ENCODE assay signal across 8 cellular contexts in genomic region chr5:139561655-139562451, GRCh38. TPM values are rescaled to one million over a fixed set of nuclear protein-coding genes. Genes with fewer than 3 reads are reported as not detected.
DNase-seq lines count a peak whose midpoint lies in the region; ATAC-seq, FAIRE-seq and TF ChIP-seq lines count a peak whose summit lies in the region.

No MANE protein-coding gene starts in this region.

- SMC1A ChIA-PET in GM12878 (lab: Charles Lee; ENCODE audit: uncharacterized antibody, unreplicated experiment): interaction anchor here (1.0 to 5.5 kb wide), 21 partner anchors 9 to 204 kb away, joined by 3 to 65 read pairs (median 6); no protein-coding TSS in a partner anchor

- no TSS peak for BruUV-seq in GM12878 (replicated peaks; lab: Mats Ljungman, UMichigan)

- ATAC-seq in GM19324 (IDR thresholded peaks at IDR 0.05; ENCODE audit: low FRiP score, unreplicated experiment) (peak; percentile 21), HG03378 (IDR thresholded peaks at IDR 0.05; ENCODE audit: unreplicated experiment) (peak; percentile 8), GM12878 (peak; percentile 50)

- CTCF ChIA-PET in BJ (lab: Yijun Ruan, JAX): interaction anchor here (0.6 to 1.9 kb wide), 7 partner anchors 12 to 256 kb away, joined by 3 to 9 read pairs (median 3); no protein-coding TSS in a partner anchor
- CTCF ChIA-PET in GM12878 (lab: Yijun Ruan, JAX): interaction anchor here (0.7 to 4.8 kb wide), 16 partner anchors 8 to 284 kb away, joined by 3 to 53 read pairs (median 5); no protein-coding TSS in a partner anchor

- no peak for TF ChIP-seq POLR2A in GM12878 (IDR thresholded peaks at IDR 0.05; ENCODE audit: low read depth, low read length)

- TF ChIP-seq CTCF in BJ (IDR thresholded peaks at IDR 0.05; ENCODE audit: insufficient read depth, low read depth, low read length) (no peak), GM12878 (IDR thresholded peaks at IDR 0.05 in 2 of 3, conservative IDR thresholded peaks at IDR 0.05 in 1 of 3; ENCODE audit: control insufficient read depth in 2 of 3, extremely low read depth in 1 of 3, insufficient read depth in 1 of 3, low read depth in 3 of 3, low read length in 3 of 3) (no peak)

- TF ChIP-seq EP300 in GM12878 (IDR thresholded peaks at IDR 0.05; ENCODE audit: borderline replicate concordance in 1 of 2, control insufficient read depth in 1 of 2, low read depth in 2 of 2, low read length in 2 of 2): no peak

- POLR2A ChIA-PET in BJ (lab: Charles Lee) (interaction anchor here (0.7 kb wide), 2 partner anchors 80 to 138 kb away, joined by 3 to 12 read pairs; no protein-coding TSS in a partner anchor), GM12878 (lab: Charles Lee) (interaction anchor here (0.5 to 4.8 kb wide), 25 partner anchors 10 to 479 kb away, joined by 3 to 43 read pairs (median 5); partner anchors contain the start of gene DNAJC18)

- FAIRE-seq in GM12878 (lab: Jason Lieb, UNC): no peak
- FAIRE-seq in small intestine (lab: Jason Lieb, UNC): no peak

- no peaks in the 10 kb centered on the region for H4K20me1 ChIP-seq in GM12878 (ENCODE audit: control insufficient read depth, insufficient read depth)

- TF ChIP-seq RAD21 in GM12878 (IDR thresholded peaks at IDR 0.05; ENCODE audit: insufficient read depth, low read depth, low read length): no peak

- H3K9me3 ChIP-seq in GM12878 (replicated peaks; ENCODE audit: control insufficient read depth, insufficient read depth, low read length) (no peaks in the 10 kb centered on the region), iPS-18a (ENCODE audit: control insufficient read depth, low read depth, low read length) (no peaks in the 10 kb centered on the region), small intestine (ENCODE audit: control insufficient read depth, low read depth) (no peaks in the 10 kb centered on the region)

- H3K4me3 ChIP-seq in BJ (ENCODE audit: low read depth, low read length) (peak overlapping the region; percentile 72), GM12878 (peak overlapping the region; percentile 75), iPS-18a (ENCODE audit: low read length) (peak overlapping the region; percentile 97), small intestine (ENCODE audit: low read depth in 1 of 2, low read length in 2 of 2) (peak overlapping the region; percentile 78 to 95)

- peaks cover 61% of the 10 kb centered on the region for H3K79me2 ChIP-seq in GM12878 (ENCODE audit: control insufficient read depth, insufficient read depth, low read length)

- H3K27me3 ChIP-seq in BJ (ENCODE audit: control insufficient read depth, insufficient read depth, low read length): no peaks in the 10 kb centered on the region
- H3K27me3 ChIP-seq in GM12878 (replicated peaks in 1 of 2; ENCODE audit: control insufficient read depth in 2 of 2, insufficient read depth in 2 of 2, low read length in 1 of 2): no peaks in the 10 kb centered on the region
- H3K27me3 ChIP-seq in iPS-18a (ENCODE audit: control insufficient read depth, insufficient read depth, low read length): no peaks in the 10 kb centered on the region
- H3K27me3 ChIP-seq in small intestine (ENCODE audit: control insufficient read depth in 2 of 2, insufficient read depth in 2 of 2, low read length in 2 of 2): no peaks in the 10 kb centered on the region

- peak overlapping the region; percentile 93; the same call in 1 of the 2 replicates for H3K4me2 ChIP-seq in GM12878 (ENCODE audit: control insufficient read depth, insufficient read depth)

- H2AFZ ChIP-seq in GM12878 (ENCODE audit: control insufficient read depth, low read depth, low read length): peak overlapping the region; percentile 71

- intact Hi-C loops in GM12878 (cut with micrococcal nuclease; ENCODE audit: unreplicated experiment): loop anchor here (2.0 to 5.0 kb wide), 3 partner anchors 31 to 140 kb away; no protein-coding TSS in a partner anchor

- WGBS in GM12878 (ENCODE audit: insufficient coverage, insufficient replicate concordance, low lambda C conversion rate, missing lambda C conversion rate): under 1% methylated on average over 52 of the region's 57 CpGs
- 0 to 1% (median 1%) methylated on average over 40 to 57 of the region's 57 CpGs for WGBS in small intestine, 3 donors

- H3K4me1 ChIP-seq in GM12878 (ENCODE audit: control insufficient read depth, insufficient read depth, low read length) (peaks cover 25% of the 10 kb centered on the region), iPS-18a (ENCODE audit: control insufficient read depth, low read depth, low read length) (peaks cover 10% of the 10 kb centered on the region), small intestine (ENCODE audit: control insufficient read depth in 2 of 2, insufficient read depth in 1 of 2, low read depth in 1 of 2, low read length in 1 of 2) (peaks cover 3 to 6% of the 10 kb centered on the region in 2 donors)

- DNase-seq in BJ (ENCODE audit: low read depth) (no peak), SK-N-DZ (ENCODE audit: low spot score) (peak; percentile 49), GM12878 (ENCODE audit: low read depth, low spot score) (no peak), small intestine (peak; percentile 52), retina (no peak)

- H3K36me3 ChIP-seq in BJ (ENCODE audit: control insufficient read depth, insufficient read depth, low read length) (no peaks in the 10 kb centered on the region), GM12878 (ENCODE audit: control insufficient read depth in 2 of 2, insufficient read depth in 2 of 2, low read length in 1 of 2) (peaks cover 0 to 2% of the 10 kb centered on the region in 2 experiments; a peak in 1 of 4 replicates), iPS-18a (ENCODE audit: control insufficient read depth, low read depth, low read length) (peaks cover 14% of the 10 kb centered on the region), small intestine (ENCODE audit: control insufficient read depth in 2 of 2, insufficient read depth in 2 of 2, low read length in 2 of 2) (no peaks in the 10 kb centered on the region)

- peak overlapping the region; percentile 69 for H3K27ac ChIP-seq in GM12878 (ENCODE audit: control insufficient read depth, insufficient read depth)
- peak overlapping the region; percentile 72 for H3K27ac ChIP-seq in iPS-18a (ENCODE audit: low read length)
- H3K27ac ChIP-seq in small intestine (ENCODE audit: low read depth in 1 of 2, low read length in 1 of 2): peak overlapping the region; percentile 98

- in situ Hi-C loops in GM12878 (cut with MboI): no loop called here

- H3K9ac ChIP-seq in GM12878 (ENCODE audit: control insufficient read depth, insufficient read depth, low read length) (peak overlapping the region; percentile 79), iPS-18a (ENCODE audit: low read length) (peak overlapping the region; percentile 89)

- RAD21 ChIA-PET in GM12878 (lab: Charles Lee; ENCODE audit: unreplicated experiment): interaction anchor here (1.0 to 7.2 kb wide), 14 partner anchors 9 to 142 kb away, joined by 3 to 49 read pairs (median 6); no protein-coding TSS in a partner anchor

TF ChIP-seq in GM12878, 131 proteins besides CTCF, POLR2A, EP300 and RAD21 (continues in another document):
- TF ChIP-seq SUPT20H (IDR thresholded peaks at IDR 0.05; ENCODE audit: borderline replicate concordance, control insufficient read depth, low read depth, low read length) (no peak), HSF1 (IDR thresholded peaks at IDR 0.05; ENCODE audit: low read depth, low read length) (no peak), WRNIP1 (IDR thresholded peaks at IDR 0.05; ENCODE audit: borderline replicate concordance, low read depth, low read length) (peak; percentile 88; the same call in 1 of the 2 replicates), SMC3 (IDR thresholded peaks at IDR 0.05; ENCODE audit: borderline replicate concordance, low read length) (no peak)

RNA-seq across cellular contexts. Expression of gene UBE2D2, which starts 0.7 kb away (rescaled TPM):
- polyA plus RNA-seq in BJ (2011; rRNA removed): 18.2 and 48.7 TPM in 2 replicates
- 16.1 and 18.4 TPM in 2 replicates for polyA minus RNA-seq in BJ (2011; rRNA and poly(A)+ RNA removed)
- 116 and 132 TPM in 2 replicates for polyA plus RNA-seq in SK-N-DZ (2014; cell fraction: cytosol; rRNA removed)
- 92.7 and 104 TPM in 2 replicates for polyA plus RNA-seq in SK-N-DZ (2014; cell fraction: nucleus; rRNA removed)
- total RNA-seq in GM12878 (2013; cell fraction: nucleolus; rRNA removed): 91.1 and 104 TPM in 2 replicates
- 93.1 and 107 TPM in 2 replicates for total RNA-seq in GM12878 (2014; rRNA removed)
- 134 and 136 TPM in 2 replicates for total RNA-seq in GM12878 (2014; rRNA removed; fragmentation: Illumina TruSeq; extraction: Trizol)
- 166 and 174 TPM in 2 replicates for total RNA-seq in GM12878 (2021)
- 146 TPM for polyA plus RNA-seq in GM12878 (2011; ENCODE audit: low read depth)
- 139 and 185 TPM in 2 replicates for polyA plus RNA-seq in GM12878 (2011; rRNA removed)
- 40.9 and 52.0 TPM in 2 replicates for polyA plus RNA-seq in GM12878 (2011; cell fraction: cytosol; rRNA removed)
- polyA plus RNA-seq in GM12878 (2011; cell fraction: nucleus; rRNA removed): 40.3 and 44.3 TPM in 2 replicates
- polyA plus RNA-seq in GM12878 (2012): 193 and 217 TPM in 2 replicates
- polyA plus RNA-seq in GM12878 (2014; fragmentation: Illumina TruSeq; extraction: Trizol): 120 and 151 TPM in 2 replicates
- polyA plus RNA-seq in GM12878 (2014; fragmentation: Nextera tagmentation; extraction: Ambion mirVana): 100 to 1,000 TPM in 1 of 2 experiments, 10 to 100 TPM in 1; 58.6 to 120 TPM
- polyA plus RNA-seq in GM12878 (2014; rRNA removed): 79.2 and 99.2 TPM in 2 replicates
- polyA plus RNA-seq in GM12878 (2016; fragmentation: Nextera tagmentation; extraction: Ambion mirVana): 100 to 1,000 TPM; 227 to 245 TPM
- 52.8 and 83.5 TPM in 2 replicates for polyA minus RNA-seq in GM12878 (2011; rRNA and poly(A)+ RNA removed)
- 31.5 and 44.0 TPM in 2 replicates for polyA minus RNA-seq in GM12878 (2011; cell fraction: cytosol; rRNA and poly(A)+ RNA removed)
- polyA minus RNA-seq in GM12878 (2011; cell fraction: nucleus; rRNA and poly(A)+ RNA removed): 20.8 and 43.4 TPM in 2 replicates
- polyA plus RNA-seq in small intestine: 10 to 100 TPM; 74.3 to 96.7 (median 93.9) TPM

Comparison
In these comparisons a context has a peak if more than half of its experiments do, and no peak if none do; other contexts are left out.
1. DNase-seq: peak in SK-N-DZ (single experiment) and small intestine (single experiment); none in BJ (single experiment), GM12878 (single experiment) and retina (single experiment).
2. Peak in every context shown above with its lines, with median percentiles within 50 percentile points of each other: H3K4me3 ChIP-seq, ATAC-seq and H3K27ac ChIP-seq.